ENCODE assay signal across 7 cellular contexts in the genomic region with DNA sequence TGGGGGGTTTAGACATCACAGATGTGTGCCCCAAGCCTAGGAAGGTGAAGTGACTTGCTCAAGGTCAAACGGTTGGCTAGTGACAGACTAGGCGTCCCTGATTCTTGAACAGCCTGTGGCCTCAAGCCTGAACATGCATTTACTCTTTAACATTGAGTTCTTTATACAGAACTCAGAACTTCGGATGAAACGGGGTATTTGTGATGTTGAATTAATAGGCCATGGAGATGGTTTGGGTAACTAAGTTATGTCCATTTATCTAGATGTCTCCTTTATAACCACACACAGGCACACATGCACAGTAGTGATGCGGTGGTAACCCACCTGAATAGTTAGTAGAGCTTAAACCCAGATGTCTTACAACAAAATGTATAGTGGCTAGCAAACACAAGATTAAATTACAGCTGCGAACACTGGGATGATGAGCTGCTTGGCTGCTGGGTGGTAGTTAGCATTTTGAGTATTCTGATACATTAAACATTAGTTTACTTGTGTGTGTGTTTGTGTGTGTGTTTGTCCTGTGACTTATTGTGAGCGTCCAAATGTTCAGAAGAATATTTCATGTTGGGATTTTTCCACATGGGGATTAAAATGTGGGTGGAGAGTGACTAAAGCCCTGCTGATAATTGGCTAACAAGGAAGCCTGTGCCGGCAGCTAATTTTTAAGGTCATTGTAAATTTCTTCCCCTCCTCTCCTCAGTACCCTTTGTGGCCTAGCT. TPM values are rescaled to one million over a fixed set of nuclear protein-coding genes. Genes with fewer than 3 reads are reported as not detected.
A peak's percentile ranks its signal among the peaks of the same experiment; 100 is the strongest.
DNase-seq lines count a peak whose midpoint lies in the region; ATAC-seq and TF ChIP-seq lines count a peak whose summit lies in the region.

No MANE protein-coding gene starts in this region.

- H3K9me3 ChIP-seq in HEK293 (ENCODE audit: control insufficient read depth, insufficient read depth, low read depth, low read length) (no peaks in the 10 kb centered on the region), WERI-Rb-1 (ENCODE audit: severe bottlenecking) (no peaks in the 10 kb centered on the region), skeletal muscle tissue (ENCODE audit: control insufficient read depth in 3 of 3, low read length in 3 of 3) (no peaks in the 10 kb centered on the region)

- H3K36me3 ChIP-seq in HEK293 (ENCODE audit: control insufficient read depth in 2 of 2, insufficient read depth in 1 of 2, low read length in 2 of 2) (no peaks in the 10 kb centered on the region), WERI-Rb-1 (0 out of 2 replicates have a peak, but pooled peaks cover 2% of the 10 kb centered on the region), skeletal muscle tissue (ENCODE audit: control insufficient read depth in 3 of 3, insufficient read depth in 3 of 3, low read length in 3 of 3) (no peaks in the 10 kb centered on the region)

- TF ChIP-seq CTCF in HEK293 (tag by site-specific recombination; IDR thresholded peaks at IDR 0.05) (no peak), WERI-Rb-1 (IDR thresholded peaks at IDR 0.05; ENCODE audit: low read depth, low read length) (no peak)

- DNase-seq in WERI-Rb-1 (no peak), foreskin melanocyte (peak; percentile 62), NCI-H345 treated with DMSO at 0.1 percent for 48 hours (lab: John Stamatoyannopoulos, UW; ENCODE audit: unreplicated experiment) (no peak)

- CTCF ChIA-PET in HEK293 (lab: Yijun Ruan, JAX) = interaction anchor here (1.8 to 2.4 kb wide), 3 partner anchors 110 to 236 kb away, joined by 5 to 10 read pairs (median 7); no protein-coding TSS in a partner anchor

- ATAC-seq in HG02571 (IDR thresholded peaks at IDR 0.05; ENCODE audit: unreplicated experiment) (no peak), GM18502 (IDR thresholded peaks at IDR 0.05; ENCODE audit: poor library complexity, unreplicated experiment) (no peak)

- H3K4me3 ChIP-seq in HEK293 (ENCODE audit: low read depth, low read length) (peak overlapping the region; percentile 15; the same call in 1 of the 2 replicates), WERI-Rb-1 (ENCODE audit: low read depth, low read length) (peak overlapping the region; percentile 79), skeletal muscle tissue (ENCODE audit: low read length in 3 of 3) (peak overlapping the region; percentile 79 to 88 (median 82))

- H3K27me3 ChIP-seq in WERI-Rb-1 (ENCODE audit: insufficient read depth, low read depth, severe bottlenecking) (no peaks in the 10 kb centered on the region), skeletal muscle tissue (ENCODE audit: control insufficient read depth in 3 of 3, insufficient read depth in 3 of 3, low read length in 3 of 3) (no peaks in the 10 kb centered on the region)

- H3K27ac ChIP-seq in HEK293 (ENCODE audit: extremely low read depth, low read depth, low read length) (peak overlapping the region; percentile 80), WERI-Rb-1 (peak overlapping the region; percentile 89; the same call in 1 of the 2 replicates), skeletal muscle tissue (ENCODE audit: low read depth, low read length) (peak overlapping the region; percentile 90)

- H3K4me1 ChIP-seq in HEK293 (ENCODE audit: control insufficient read depth, insufficient read depth, low read length) (peaks cover 33% of the 10 kb centered on the region), skeletal muscle tissue (ENCODE audit: control insufficient read depth in 3 of 3, insufficient read depth in 3 of 3, low read length in 3 of 3) (peaks cover 66 to 68% (median 66%) of the 10 kb centered on the region in 3 donors)

- POLR2A ChIA-PET in HEK293 (lab: Yijun Ruan, JAX) = interaction anchor here (1.0 to 1.7 kb wide), 4 partner anchors 43 to 156 kb away, joined by 3 to 6 read pairs (median 3); no protein-coding TSS in a partner anchor

- H3K9ac ChIP-seq in skeletal muscle tissue (ENCODE audit: low read depth in 1 of 3, low read length in 3 of 3) = peak overlapping the region; percentile 69 to 87 (median 85)

TF ChIP-seq in HEK293, 187 proteins besides CTCF, POLR2A, EP300 and RAD21:
- TF ChIP-seq KLF10 (tag by site-specific recombination; IDR thresholded peaks at IDR 0.05) (0 out of 2 replicates have a peak, but pooled peaks have one; percentile 13), ZNF624 (tag by site-specific recombination; IDR thresholded peaks at IDR 0.05) (no peak), IKZF3 (tag by site-specific recombination; IDR thresholded peaks at IDR 0.05) (peak; percentile 29; the same call in 1 of the 2 replicates), ZNF366 (tag by site-specific recombination; conservative IDR thresholded peaks at IDR 0.05) (no peak), ZNF121 (tag by site-specific recombination; IDR thresholded peaks at IDR 0.05) (0 out of 2 replicates have a peak, but pooled peaks have one; percentile 6), ZBTB17 (tag by site-specific recombination; IDR thresholded peaks at IDR 0.05) (peak; percentile 17; the same call in 1 of the 2 replicates)
- TF ChIP-seq, protein P1, sequence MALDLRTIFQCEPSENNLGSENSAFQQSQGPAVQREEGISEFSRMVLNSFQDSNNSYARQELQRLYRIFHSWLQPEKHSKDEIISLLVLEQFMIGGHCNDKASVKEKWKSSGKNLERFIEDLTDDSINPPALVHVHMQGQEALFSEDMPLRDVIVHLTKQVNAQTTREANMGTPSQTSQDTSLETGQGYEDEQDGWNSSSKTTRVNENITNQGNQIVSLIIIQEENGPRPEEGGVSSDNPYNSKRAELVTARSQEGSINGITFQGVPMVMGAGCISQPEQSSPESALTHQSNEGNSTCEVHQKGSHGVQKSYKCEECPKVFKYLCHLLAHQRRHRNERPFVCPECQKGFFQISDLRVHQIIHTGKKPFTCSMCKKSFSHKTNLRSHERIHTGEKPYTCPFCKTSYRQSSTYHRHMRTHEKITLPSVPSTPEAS (tag by site-specific recombination; IDR thresholded peaks at IDR 0.05) = 0 out of 2 replicates have a peak, but pooled peaks have one; percentile 29

RNA-seq across cellular contexts. Expression of gene ATP1A1, which starts 2.3 kb away (rescaled TPM):
- 74.1 TPM for total RNA-seq in skeletal muscle tissue

Comparison
In these comparisons a context has a peak if more than half of its experiments do, and no peak if none do; other contexts are left out.
1. H3K4me3 ChIP-seq: peak in every context shown above with its lines; median percentile 82 in skeletal muscle tissue; 79 in WERI-Rb-1; 15 in HEK293.